8 cellular contexts compared by ENCODE assay signal in genomic region chr10:122062831-122063674, GRCh38.
A peak's percentile ranks its signal among the peaks of the same experiment; 100 is the strongest.
DNase-seq lines count a peak whose midpoint lies in the region; ATAC-seq and TF ChIP-seq lines count a peak whose summit lies in the region.

No MANE protein-coding gene starts in this region.

- intact Hi-C loops in colonic mucosa (cut with DNase I) (no loop called here), right lobe of liver (cut with DNase I) (no loop called here)
- intact Hi-C loops in activated T-helper 2 cell treated with anti-CD3 and anti-CD28 coated beads, Interferon-gamma antibody, Interleukin-2, Interleukin-4, amounts not matched to agents 10 μg/mL and 5 μg/mL and 100 μg/mL, durations not matched to agents 14 hours and 24 hours and 36 hours (cut with micrococcal nuclease), result no loop called here

- peaks cover 1% of the 10 kb centered on the region; the same call in 1 of the 2 replicates for H3K27me3 Mint-ChIP-seq in H9 (ENCODE audit: low read depth)
- H3K27me3 Mint-ChIP-seq in activated T-helper 2 cell treated with anti-CD3 and anti-CD28 coated beads, Interferon-gamma antibody, Interleukin-2, Interleukin-4, amounts not matched to agents 10 μg/mL and 5 μg/mL and 100 μg/mL, durations not matched to agents 14 hours and 24 hours and 36 hours (ENCODE audit: low read depth), result no peaks in the 10 kb centered on the region

- DNase-seq in H9 (peak; percentile 83), NCI-H82 treated with DMSO at 0.1 percent for 48 hours (lab: John Stamatoyannopoulos, UW; ENCODE audit: unreplicated experiment) (peak; percentile 22), colonic mucosa (peak; percentile 88), right lobe of liver (peak; percentile 76 to 86 (median 83)), upper lobe of left lung (peak; percentile 72 to 92), UCSD-AML1 (lab: John Stamatoyannopoulos, UW; ENCODE audit: unreplicated experiment) (no peak)
- no peak for DNase-seq in activated T-helper 2 cell treated with anti-CD3 and anti-CD28 coated beads, Interferon-gamma antibody, Interleukin-2, Interleukin-4, amounts not matched to agents 10 μg/mL and 5 μg/mL and 100 μg/mL, durations not matched to agents 14 hours and 24 hours and 36 hours (ENCODE audit: low spot score)

- H3K4me2 ChIP-seq in H9 (ENCODE audit: insufficient read depth, insufficient read length, low read length), result no peak overlapping the region

- no peak overlapping the region for H3K18ac ChIP-seq in H9 (ENCODE audit: insufficient read length, low read depth, low read length)

- no peak overlapping the region for H2BK20ac ChIP-seq in H9 (ENCODE audit: low read depth, low read length, poor library complexity, severe bottlenecking)

- no peak overlapping the region for H4K8ac ChIP-seq in H9 (replicated peaks; ENCODE audit: insufficient read length, low read depth, low read length)

- H3K56ac ChIP-seq in H9 (ENCODE audit: insufficient read length, low read depth, low read length), result no peak overlapping the region

- no peak overlapping the region for H2AK5ac ChIP-seq in H9 (ENCODE audit: insufficient read length, low read length)

- H3K27ac ChIP-seq in H9 (ENCODE audit: insufficient read length, low read depth, low read length) (no peak overlapping the region), colonic mucosa (peak overlapping the region; percentile 92), right lobe of liver (peak overlapping the region; percentile 73 to 82 (median 79)), upper lobe of left lung (peak overlapping the region; percentile 82 to 94 (median 90))

- no peak overlapping the region for H3K4me3 Mint-ChIP-seq in H9
- H3K4me3 Mint-ChIP-seq in activated T-helper 2 cell treated with anti-CD3 and anti-CD28 coated beads, Interferon-gamma antibody, Interleukin-2, Interleukin-4, amounts not matched to agents 10 μg/mL and 5 μg/mL and 100 μg/mL, durations not matched to agents 14 hours and 24 hours and 36 hours (ENCODE audit: low read depth), result no peak overlapping the region

- peak; percentile 26 for TF ChIP-seq POLR2A in right lobe of liver (IDR thresholded peaks at IDR 0.05)
- TF ChIP-seq POLR2A in upper lobe of left lung (IDR thresholded peaks at IDR 0.05), result peak in 2 of 4 donors; percentile 31 to 57

- H2AFZ ChIP-seq in H9 (ENCODE audit: low read length), result no peak overlapping the region

- no peak overlapping the region for H2BK15ac ChIP-seq in H9 (ENCODE audit: low read depth, low read length)

- H3K4me3 ChIP-seq in colonic mucosa, result no peak overlapping the region
- H3K4me3 ChIP-seq in right lobe of liver, result no peak overlapping the region
- no peak overlapping the region for H3K4me3 ChIP-seq in upper lobe of left lung

- H3K9ac ChIP-seq in H9 (ENCODE audit: extremely low read depth, insufficient read length, low read length), result no peak overlapping the region
- peak overlapping the region in 1 of 2 donors; percentile 70 for H3K9ac ChIP-seq in colonic mucosa (ENCODE audit: low read depth in 2 of 2, low read length in 2 of 2)

- H2BK120ac ChIP-seq in H9 (ENCODE audit: low read depth, low read length, poor library complexity, severe bottlenecking), result no peak overlapping the region

- H3K79me2 ChIP-seq in H9 (ENCODE audit: insufficient read depth, low read length), result no peaks in the 10 kb centered on the region

- H3K36me3 ChIP-seq in colonic mucosa (no peaks in the 10 kb centered on the region), right lobe of liver (no peaks in the 10 kb centered on the region), upper lobe of left lung (no peaks in the 10 kb centered on the region)

- no peaks in the 10 kb centered on the region for H3K23me2 ChIP-seq in H9 (ENCODE audit: insufficient read length, low read depth, low read length, poor library complexity, severe bottlenecking)

- TF ChIP-seq EP300 in upper lobe of left lung (IDR thresholded peaks at IDR 0.05), result peak in 3 of 4 donors; percentile 75 to 100 (median 95)

- H3T11ph ChIP-seq in H9 (ENCODE audit: low read length), result no peak overlapping the region

- TF ChIP-seq CTCF in H9 (conservative IDR thresholded peaks at IDR 0.05) (no peak), colonic mucosa (IDR thresholded peaks at IDR 0.05) (no peak), right lobe of liver (IDR thresholded peaks at IDR 0.05) (no peak), upper lobe of left lung (IDR thresholded peaks at IDR 0.05) (no peak)

- H3K23ac ChIP-seq in H9 (ENCODE audit: insufficient read length, low read depth, low read length), result no peak overlapping the region

- H4K91ac ChIP-seq in H9 (ENCODE audit: insufficient read length, low read depth, low read length), result no peak overlapping the region

- H3K4me1 Mint-ChIP-seq in H9, result peaks cover 18 to 21% of the 10 kb centered on the region in 2 experiments
- no peaks in the 10 kb centered on the region for H3K4me1 Mint-ChIP-seq in activated T-helper 2 cell treated with anti-CD3 and anti-CD28 coated beads, Interferon-gamma antibody, Interleukin-2, Interleukin-4, amounts not matched to agents 10 μg/mL and 5 μg/mL and 100 μg/mL, durations not matched to agents 14 hours and 24 hours and 36 hours (ENCODE audit: low read depth)

- H3K14ac ChIP-seq in H9 (ENCODE audit: insufficient read depth, low read length), result no peak overlapping the region

- ATAC-seq in right lobe of liver (peak; percentile 99 to 100 (median 100)), upper lobe of left lung (ENCODE audit: low FRiP score in 2 of 2) (peak; percentile 96 to 97), HG03565 (IDR thresholded peaks at IDR 0.05; ENCODE audit: unreplicated experiment) (no peak)

- H4K5ac ChIP-seq in H9 (ENCODE audit: insufficient read length, low read depth, low read length), result no peak overlapping the region

- no peak overlapping the region for H2BK5ac ChIP-seq in H9 (ENCODE audit: insufficient read length, low read length)

- no peak overlapping the region for H2BK12ac ChIP-seq in H9 (ENCODE audit: insufficient read length, low read depth, low read length)

- peak overlapping the region; percentile 23 to 77 (median 74); a peak in 6 of 7 replicates for H3K27ac Mint-ChIP-seq in H9
- no peak overlapping the region for H3K27ac Mint-ChIP-seq in activated T-helper 2 cell treated with anti-CD3 and anti-CD28 coated beads, Interferon-gamma antibody, Interleukin-2, Interleukin-4, amounts not matched to agents 10 μg/mL and 5 μg/mL and 100 μg/mL, durations not matched to agents 14 hours and 24 hours and 36 hours

- no peaks in the 10 kb centered on the region for H3K36me3 Mint-ChIP-seq in H9 (ENCODE audit: insufficient read depth in 1 of 3, low read depth in 3 of 3)
- H3K36me3 Mint-ChIP-seq in activated T-helper 2 cell treated with anti-CD3 and anti-CD28 coated beads, Interferon-gamma antibody, Interleukin-2, Interleukin-4, amounts not matched to agents 10 μg/mL and 5 μg/mL and 100 μg/mL, durations not matched to agents 14 hours and 24 hours and 36 hours (ENCODE audit: low read depth), result no peaks in the 10 kb centered on the region

- no CpG with 5 or more reads among the region's 13 CpGs for WGBS in H9 (ENCODE audit: extremely low coverage, insufficient read length, low lambda C conversion rate)
- 35% methylated on average over 13 of the region's 13 CpGs for WGBS in right lobe of liver (ENCODE audit: insufficient coverage, low coverage, low lambda C conversion rate, missing lambda C conversion rate)
- WGBS in upper lobe of left lung, 2 donors, result 32 to 33% methylated on average over 13 of the region's 13 CpGs

- H3K27me3 ChIP-seq in H9 (ENCODE audit: insufficient read depth, low read length), result no peaks in the 10 kb centered on the region
- no peaks in the 10 kb centered on the region for H3K27me3 ChIP-seq in colonic mucosa
- no peaks in the 10 kb centered on the region for H3K27me3 ChIP-seq in right lobe of liver
- no peaks in the 10 kb centered on the region for H3K27me3 ChIP-seq in upper lobe of left lung

- peaks cover 0 to 4% of the 10 kb centered on the region in 2 experiments; a peak in 3 of 5 replicates for H3K9me3 Mint-ChIP-seq in H9
- H3K9me3 Mint-ChIP-seq in activated T-helper 2 cell treated with anti-CD3 and anti-CD28 coated beads, Interferon-gamma antibody, Interleukin-2, Interleukin-4, amounts not matched to agents 10 μg/mL and 5 μg/mL and 100 μg/mL, durations not matched to agents 14 hours and 24 hours and 36 hours, result no peaks in the 10 kb centered on the region

- H3K4me1 ChIP-seq in H9 (ENCODE audit: insufficient read depth, low read length) (peaks cover 2% of the 10 kb centered on the region; the same call in 1 of the 2 replicates), colonic mucosa (peaks cover 5% of the 10 kb centered on the region), right lobe of liver (peaks cover 0 to 11% (median 2%) of the 10 kb centered on the region in 4 donors), upper lobe of left lung (peaks cover 9 to 18% (median 15%) of the 10 kb centered on the region in 4 donors)

- no peaks in the 10 kb centered on the region for H3K79me1 ChIP-seq in H9 (ENCODE audit: insufficient read depth, low read depth, low read length, poor library complexity, severe bottlenecking)

- H4K20me1 ChIP-seq in H9 (ENCODE audit: control insufficient read depth, insufficient read depth, insufficient read length), result no peaks in the 10 kb centered on the region

- H3K4ac ChIP-seq in H9 (ENCODE audit: low read depth, low read length), result no peak overlapping the region

- H3K9me3 ChIP-seq in H9 (ENCODE audit: control insufficient read depth, low read depth, low read length) (no peaks in the 10 kb centered on the region), colonic mucosa (no peaks in the 10 kb centered on the region), right lobe of liver (no peaks in the 10 kb centered on the region), upper lobe of left lung (no peaks in the 10 kb centered on the region)

Comparison
In these comparisons a context has a peak if more than half of its experiments do, and no peak if none do; other contexts are left out.
1. DNase-seq: peak in H9 (single experiment), NCI-H82 treated with DMSO at 0.1 percent for 48 hours (single experiment), colonic mucosa (single experiment), right lobe of liver (3 of 3) and upper lobe of left lung (2 of 2); none in UCSD-AML1 (single experiment) and activated T-helper 2 cell treated with anti-CD3 and anti-CD28 coated beads, Interferon-gamma antibody, Interleukin-2, Interleukin-4, amounts not matched to agents 10 μg/mL and 5 μg/mL and 100 μg/mL, durations not matched to agents 14 hours and 24 hours and 36 hours (single experiment).